ENCODE assay signal across 8 cellular contexts in genomic region chr15:101489633-101490407, GRCh38. TPM values are rescaled to one million over a fixed set of nuclear protein-coding genes. Genes with fewer than 3 reads are reported as not detected.
DNase-seq lines count a peak whose midpoint lies in the region; ATAC-seq and TF ChIP-seq lines count a peak whose summit lies in the region.

PCSK6 (minus strand) TSS chr15:101489707; CDS start chr15:101489670, 37 bp downstream.

- no peak for DNase-seq in CD8-positive, alpha-beta T cell
- DNase-seq in mesothelial cell of epicardium (ENCODE audit: low spot score in 2 of 2, unreplicated experiment in 2 of 2) = no peak
- DNase-seq in cerebellar nuclear complex (lab: John Stamatoyannopoulos, UW) = no peak
- no peak for DNase-seq in GOT3 (lab: John Stamatoyannopoulos, UW)

- no peaks in the 10 kb centered on the region for H3K36me3 ChIP-seq in CD8-positive, alpha-beta T cell (ENCODE audit: insufficient read depth, low read length)
- no peaks in the 10 kb centered on the region for H3K36me3 ChIP-seq in HUES64 (ENCODE audit: insufficient read depth, low read length)
- H3K36me3 ChIP-seq in ectodermal cell (ENCODE audit: control insufficient read depth, insufficient read depth, low read length) = no peaks in the 10 kb centered on the region

- H3K9me3 ChIP-seq in CD8-positive, alpha-beta T cell (ENCODE audit: low read length) = no peaks in the 10 kb centered on the region
- no peaks in the 10 kb centered on the region for H3K9me3 ChIP-seq in HUES64 (ENCODE audit: insufficient read depth, low read depth, low read length)
- no peaks in the 10 kb centered on the region for H3K9me3 ChIP-seq in ectodermal cell (ENCODE audit: control insufficient read depth, low read length)

- H3K27ac Mint-ChIP-seq in CD8-positive, alpha-beta T cell = no peak within 1 kb of the TSS
- no peak within 1 kb of the TSS for H3K27ac Mint-ChIP-seq in mesothelial cell of epicardium

- intact Hi-C loops in CD8-positive, alpha-beta T cell (cut with DNase I, micrococcal nuclease) = no loop called here

- no peaks in the 10 kb centered on the region for H3K4me1 ChIP-seq in CD8-positive, alpha-beta T cell (ENCODE audit: insufficient read depth, low read length)
- H3K4me1 ChIP-seq in HUES64 (ENCODE audit: insufficient read depth, low read length) = no peaks in the 10 kb centered on the region
- peaks cover 30% of the 10 kb centered on the region for H3K4me1 ChIP-seq in ectodermal cell (ENCODE audit: control insufficient read depth, insufficient read depth, low read length)

- 21% methylated on average over 103 of the region's 103 CpGs for WGBS in HUES64
- WGBS in ectodermal cell, 2 experiments = 26% methylated on average over 103 of the region's 103 CpGs

- H3K4me3 ChIP-seq in CD8-positive, alpha-beta T cell (ENCODE audit: low read depth, low read length) = no peak within 1 kb of the TSS
- H3K4me3 ChIP-seq in HUES64 (ENCODE audit: low read length) (peak within 1 kb of the TSS; percentile 50), ectodermal cell (ENCODE audit: insufficient read depth, low read depth, low read length) (peak within 1 kb of the TSS; percentile 22)

- H3K4me1 Mint-ChIP-seq in CD8-positive, alpha-beta T cell (ENCODE audit: low read depth) = peaks cover 4% of the 10 kb centered on the region
- H3K4me1 Mint-ChIP-seq in mesothelial cell of epicardium = peaks cover 2% of the 10 kb centered on the region

- no peak for TF ChIP-seq CTCF in CD8-positive, alpha-beta T cell (IDR thresholded peaks at IDR 0.05)
- no peak for TF ChIP-seq CTCF in mesothelial cell of epicardium (IDR thresholded peaks at IDR 0.05; ENCODE audit: unreplicated experiment)

- no peak within 1 kb of the TSS for H3K27ac ChIP-seq in CD8-positive, alpha-beta T cell (ENCODE audit: low read depth, low read length)
- H3K27ac ChIP-seq in HUES64 (ENCODE audit: low read depth, low read length) (no peak within 1 kb of the TSS), ectodermal cell (ENCODE audit: insufficient read depth, low read depth, low read length, poor library complexity, severe bottlenecking) (no peak within 1 kb of the TSS)

- no peak for ATAC-seq in CD8-positive, alpha-beta T cell
- ATAC-seq in GM21717 (IDR thresholded peaks at IDR 0.05; ENCODE audit: unreplicated experiment) = no peak
- no peak for ATAC-seq in GM18520 (IDR thresholded peaks at IDR 0.05; ENCODE audit: unreplicated experiment)

- peak within 1 kb of the TSS; percentile 52; the same call in 1 of the 2 replicates for H3K9ac ChIP-seq in HUES64 (ENCODE audit: low read depth, low read length)

- H3K36me3 Mint-ChIP-seq in CD8-positive, alpha-beta T cell = no peaks in the 10 kb centered on the region
- H3K36me3 Mint-ChIP-seq in mesothelial cell of epicardium = no peaks in the 10 kb centered on the region

- H3K27me3 Mint-ChIP-seq in CD8-positive, alpha-beta T cell (ENCODE audit: low read depth) = peaks cover 43% of the 10 kb centered on the region
- H3K27me3 Mint-ChIP-seq in mesothelial cell of epicardium (ENCODE audit: low read depth) = peaks cover 78% of the 10 kb centered on the region

- CTCF ChIA-PET in CD8-positive, alpha-beta T cell (lab: Charles Lee) = no interaction called here

- H3K9me3 Mint-ChIP-seq in CD8-positive, alpha-beta T cell = no peaks in the 10 kb centered on the region
- no peaks in the 10 kb centered on the region for H3K9me3 Mint-ChIP-seq in mesothelial cell of epicardium

- H3K27me3 ChIP-seq in CD8-positive, alpha-beta T cell (ENCODE audit: insufficient read depth, low read length) = peaks cover 9% of the 10 kb centered on the region
- H3K27me3 ChIP-seq in HUES64 (ENCODE audit: insufficient read depth, low read length) (peaks cover 54% of the 10 kb centered on the region), ectodermal cell (ENCODE audit: control insufficient read depth, insufficient read depth, low read length, poor library complexity, severe bottlenecking) (peaks cover 37% of the 10 kb centered on the region)

- POLR2A ChIA-PET in CD8-positive, alpha-beta T cell (lab: Charles Lee) = no interaction called here

- H3K4me3 Mint-ChIP-seq in CD8-positive, alpha-beta T cell = peak within 1 kb of the TSS; percentile 64
- H3K4me3 Mint-ChIP-seq in mesothelial cell of epicardium = peak within 1 kb of the TSS; percentile 67

RNA-seq across cellular contexts. Expression of gene PCSK6, which starts in this region (rescaled TPM):
- total RNA-seq in CD8-positive, alpha-beta T cell = 1 to 10 TPM in 1 of 2 experiments, under 1 TPM in 1; 0.84 to 2.6 TPM
- polyA plus RNA-seq in HUES64 (2013, experiment 1 of 2) = 1.9 TPM
- 3.3 TPM for polyA plus RNA-seq in HUES64 (2013, experiment 2 of 2)
- 6.8 TPM for polyA plus RNA-seq in ectodermal cell (2013, experiment 1 of 4)
- 6.3 TPM for polyA plus RNA-seq in ectodermal cell (2013, experiment 2 of 4)
- polyA plus RNA-seq in ectodermal cell (2013, experiment 3 of 4) = 6.8 TPM
- 5.6 TPM for polyA plus RNA-seq in ectodermal cell (2013, experiment 4 of 4)
- total RNA-seq in mesothelial cell of epicardium = 3.7 to 4.5 TPM (median 3.7 TPM) in 3 replicates
